12 cellular contexts compared by ENCODE assay signal in the genomic region with DNA sequence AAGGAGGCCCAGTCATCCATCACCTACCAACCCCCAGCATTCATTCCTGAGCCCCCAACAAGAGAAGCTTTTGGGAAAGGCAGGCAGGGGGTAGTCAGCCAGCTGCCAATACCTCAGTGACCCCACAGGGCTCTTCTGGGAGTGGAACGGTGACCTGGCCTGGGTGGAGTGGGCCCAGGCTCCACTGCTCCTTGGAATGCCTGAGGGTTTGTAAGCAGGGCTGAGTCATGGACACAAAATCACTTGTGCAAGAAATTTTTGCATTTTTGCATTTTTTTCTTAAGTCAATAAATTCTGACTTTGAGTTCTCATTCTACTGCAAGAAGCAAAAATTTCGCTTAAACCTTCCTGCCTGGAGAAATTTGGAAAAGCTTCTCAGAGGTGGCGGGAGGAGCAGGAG. TPM values are rescaled to one million over a fixed set of nuclear protein-coding genes. Genes with fewer than 3 reads are reported as not detected.
DNase-seq lines count a peak whose midpoint lies in the region; ATAC-seq and TF ChIP-seq lines count a peak whose summit lies in the region.
"Had no signal": no experiment of that assay in that cellular context is flagged by ENCODE, and none has a peak within 500 bp of the region (broad histone marks: within the 10 kb centered on the region; RNA-seq: fewer than 3 reads in every experiment).

No MANE protein-coding gene starts in this region.

- intact Hi-C loops in left lung (cut with DNase I): no loop called here

- peaks cover 8% of the 10 kb centered on the region; the same call in 1 of the 2 replicates for H3K36me3 Mint-ChIP-seq in HFFc6 (ENCODE audit: low read depth)
- no peaks in the 10 kb centered on the region for H3K36me3 Mint-ChIP-seq in natural killer cell treated with Interleukin-12 subunit alpha and Interleukin-12 subunit beta and Interleukin-15 and Interleukin-18, amount 100 ng/mL, for 72 hours
- H3K36me3 Mint-ChIP-seq: activated naive CD8-positive, alpha-beta T cell treated with anti-CD3 and anti-CD28 coated beads, Interleukin-2, amount 10 ng/mL, durations not matched to agents 7 days and 5 days had no signal

- in situ Hi-C loops in astrocyte of the spinal cord (cut with HindIII; ENCODE audit: low sequenced_read_pairs): no loop called here

- peaks cover 1% of the 10 kb centered on the region; the same call in 1 of the 2 replicates for H3K27me3 Mint-ChIP-seq in HFFc6 (ENCODE audit: insufficient read depth)
- H3K27me3 Mint-ChIP-seq in natural killer cell treated with Interleukin-12 subunit alpha and Interleukin-12 subunit beta and Interleukin-15 and Interleukin-18, amount 100 ng/mL, for 72 hours: no peaks in the 10 kb centered on the region

- H3K27me3 ChIP-seq in left lung: peaks cover 0 to 18% of the 10 kb centered on the region in 2 donors

- H3K4me1 ChIP-seq in left lung: peaks cover 13 to 19% of the 10 kb centered on the region in 2 donors

- H3K9me3 Mint-ChIP-seq in HFFc6: peaks cover 15% of the 10 kb centered on the region
- no peaks in the 10 kb centered on the region for H3K9me3 Mint-ChIP-seq in natural killer cell treated with Interleukin-12 subunit alpha and Interleukin-12 subunit beta and Interleukin-15 and Interleukin-18, amount 100 ng/mL, for 72 hours
- H3K9me3 Mint-ChIP-seq: activated naive CD8-positive, alpha-beta T cell treated with anti-CD3 and anti-CD28 coated beads, Interleukin-2, amount 10 ng/mL, durations not matched to agents 7 days and 5 days; dendritic cell treated with granulocyte-macrophage colony-stimulating factor and Interleukin-4, amounts not matched to agents 40 ng/mL and 50 ng/mL, for 4 days had no signal

- H3K27ac ChIP-seq in left lung: no peak overlapping the region

- H3K9me3 ChIP-seq in left lung: no peaks in the 10 kb centered on the region

- H3K4me3 ChIP-seq in astrocyte of the spinal cord (ENCODE audit: low read depth, low read length) (no peak overlapping the region), left lung (no peak overlapping the region)

- no peak overlapping the region; the same call in 1 of the 2 replicates for H3K4me3 Mint-ChIP-seq in HFFc6
- no peak overlapping the region for H3K4me3 Mint-ChIP-seq in natural killer cell treated with Interleukin-12 subunit alpha and Interleukin-12 subunit beta and Interleukin-15 and Interleukin-18, amount 100 ng/mL, for 72 hours
- H3K4me3 Mint-ChIP-seq: activated naive CD8-positive, alpha-beta T cell treated with anti-CD3 and anti-CD28 coated beads, Interleukin-2, amount 10 ng/mL, durations not matched to agents 7 days and 5 days; dendritic cell treated with granulocyte-macrophage colony-stimulating factor and Interleukin-4, amounts not matched to agents 40 ng/mL and 50 ng/mL, for 4 days had no signal

- peak; percentile 55 for DNase-seq in A172 (ENCODE audit: low spot score)
- peak; percentile 79 for DNase-seq in HFFc6
- peak; percentile 70 for DNase-seq in astrocyte of the spinal cord (ENCODE audit: low read depth, low spot score)
- DNase-seq in left lung: peak in 1 of 2 donors; percentile 46
- no peak for DNase-seq in natural killer cell treated with Interleukin-12 subunit alpha and Interleukin-12 subunit beta and Interleukin-15 and Interleukin-18, amount 100 ng/mL, for 72 hours (ENCODE audit: low spot score)
- DNase-seq in NCI-H2196 (lab: John Stamatoyannopoulos, UW; ENCODE audit: unreplicated experiment): no peak
- DNase-seq: activated CD4-positive, CD25-positive, alpha-beta regulatory T cell; activated naive CD8-positive, alpha-beta T cell treated with anti-CD3 and anti-CD28 coated beads, Interleukin-2, amount 10 ng/mL, durations not matched to agents 7 days and 5 days; SW 1271 had no signal

- ATAC-seq in left lung (peak; percentile 36), GM18909 (IDR thresholded peaks at IDR 0.05; ENCODE audit: poor library complexity, unreplicated experiment) (no peak), HG03469 (IDR thresholded peaks at IDR 0.05; ENCODE audit: unreplicated experiment) (no peak)
- ATAC-seq in natural killer cell treated with Interleukin-12 subunit alpha and Interleukin-12 subunit beta and Interleukin-15 and Interleukin-18, amount 100 ng/mL, for 72 hours: no peak

- peak overlapping the region; percentile 59 for H3K27ac Mint-ChIP-seq in HFFc6
- no peak overlapping the region for H3K27ac Mint-ChIP-seq in natural killer cell treated with Interleukin-12 subunit alpha and Interleukin-12 subunit beta and Interleukin-15 and Interleukin-18, amount 100 ng/mL, for 72 hours
- H3K27ac Mint-ChIP-seq: activated naive CD8-positive, alpha-beta T cell treated with anti-CD3 and anti-CD28 coated beads, Interleukin-2, amount 10 ng/mL, durations not matched to agents 7 days and 5 days; dendritic cell treated with granulocyte-macrophage colony-stimulating factor and Interleukin-4, amounts not matched to agents 40 ng/mL and 50 ng/mL, for 4 days had no signal

- H3K36me3 ChIP-seq in left lung: no peaks in the 10 kb centered on the region

- TF ChIP-seq CTCF in HFFc6 (IDR thresholded peaks at IDR 0.05) (no peak), astrocyte of the spinal cord (IDR thresholded peaks at IDR 0.05; ENCODE audit: low read depth, low read length) (no peak), left lung (IDR thresholded peaks at IDR 0.05) (no peak)

- peaks cover 48% of the 10 kb centered on the region for H3K4me1 Mint-ChIP-seq in HFFc6 (ENCODE audit: low read depth)
- H3K4me1 Mint-ChIP-seq in natural killer cell treated with Interleukin-12 subunit alpha and Interleukin-12 subunit beta and Interleukin-15 and Interleukin-18, amount 100 ng/mL, for 72 hours (ENCODE audit: low read depth in 2 of 2): no peaks in the 10 kb centered on the region
- H3K4me1 Mint-ChIP-seq: activated naive CD8-positive, alpha-beta T cell treated with anti-CD3 and anti-CD28 coated beads, Interleukin-2, amount 10 ng/mL, durations not matched to agents 7 days and 5 days had no signal

RNA-seq across cellular contexts. Expression of a gene that starts 18.5 kb away (rescaled TPM):
- 0.78 and 1.1 TPM in 2 replicates for total RNA-seq in A172 (2014; rRNA removed; shearing (Covaris generic))
- total RNA-seq in HFFc6 (2021; fragmentation: NEBNext Ultra II Directional; extraction: Animal tissue kit (Norgen Biotek cat#: 25700)): under 1 TPM in 3 of 6 experiments, not detected in 3; 0.05 to 0.15 (median 0.12) TPM
- total RNA-seq in left lung: 1 to 10 TPM; 6.5 to 9.6 TPM
- total RNA-seq in natural killer cell treated with Interleukin-12 subunit alpha and Interleukin-12 subunit beta and Interleukin-15 and Interleukin-18, amount 100 ng/mL, for 72 hours: under 1 TPM; 0.17 to 0.21 TPM
- total RNA-seq: activated naive CD8-positive, alpha-beta T cell treated with anti-CD3 and anti-CD28 coated beads, Interleukin-2, amount 10 ng/mL, durations not matched to agents 7 days and 5 days had no signal

Comparison
In these comparisons a context has a peak if more than half of its experiments do, and no peak if none do; other contexts are left out.
1. DNase-seq: peak in A172 (single experiment), HFFc6 (single experiment) and astrocyte of the spinal cord (single experiment); none in natural killer cell treated with Interleukin-12 subunit alpha and Interleukin-12 subunit beta and Interleukin-15 and Interleukin-18, amount 100 ng/mL, for 72 hours (single experiment) and NCI-H2196 (single experiment).